Comparison of ENCODE assay signal across 1 cellular context in the genomic region with DNA sequence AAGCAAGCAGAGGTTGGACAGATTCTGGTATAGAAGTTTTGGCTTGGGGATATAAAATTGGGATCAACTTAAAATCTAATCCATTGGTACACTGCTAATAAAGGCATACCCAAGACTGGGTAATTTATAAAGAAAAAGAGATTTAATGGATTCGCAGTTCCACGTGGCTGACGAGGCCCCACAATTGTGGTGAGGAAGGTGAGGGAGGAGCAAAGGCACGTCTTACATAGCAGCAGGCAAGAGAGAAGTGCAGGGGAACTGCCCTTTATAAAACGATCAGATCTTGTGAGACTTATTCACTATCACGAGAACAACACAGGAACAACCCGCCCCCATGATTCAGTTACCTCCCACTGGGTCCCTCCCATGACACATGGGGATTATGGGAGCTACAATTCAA.
TF ChIP-seq lines count a peak whose summit lies in the region.

No MANE protein-coding gene starts in this region.

TF ChIP-seq in K562, 482 proteins besides CTCF, POLR2A, EP300 and RAD21:
- TF ChIP-seq NCOA6 (IDR thresholded peaks at IDR 0.05) (no peak), ZNF830 (CRISPR knock-in tag; IDR thresholded peaks at IDR 0.05) (no peak), ATF1 (CRISPR knock-in tag; IDR thresholded peaks at IDR 0.05) (no peak), ATF1 (tag; IDR thresholded peaks at IDR 0.05) (no peak), GABPA (tag; conservative IDR thresholded peaks at IDR 0.05; ENCODE audit: low read depth) (no peak), ZNF431 (CRISPR knock-in tag; IDR thresholded peaks at IDR 0.05) (peak; percentile 94)
